Comparison of ENCODE assay signal across 8 cellular contexts in the genomic region with DNA sequence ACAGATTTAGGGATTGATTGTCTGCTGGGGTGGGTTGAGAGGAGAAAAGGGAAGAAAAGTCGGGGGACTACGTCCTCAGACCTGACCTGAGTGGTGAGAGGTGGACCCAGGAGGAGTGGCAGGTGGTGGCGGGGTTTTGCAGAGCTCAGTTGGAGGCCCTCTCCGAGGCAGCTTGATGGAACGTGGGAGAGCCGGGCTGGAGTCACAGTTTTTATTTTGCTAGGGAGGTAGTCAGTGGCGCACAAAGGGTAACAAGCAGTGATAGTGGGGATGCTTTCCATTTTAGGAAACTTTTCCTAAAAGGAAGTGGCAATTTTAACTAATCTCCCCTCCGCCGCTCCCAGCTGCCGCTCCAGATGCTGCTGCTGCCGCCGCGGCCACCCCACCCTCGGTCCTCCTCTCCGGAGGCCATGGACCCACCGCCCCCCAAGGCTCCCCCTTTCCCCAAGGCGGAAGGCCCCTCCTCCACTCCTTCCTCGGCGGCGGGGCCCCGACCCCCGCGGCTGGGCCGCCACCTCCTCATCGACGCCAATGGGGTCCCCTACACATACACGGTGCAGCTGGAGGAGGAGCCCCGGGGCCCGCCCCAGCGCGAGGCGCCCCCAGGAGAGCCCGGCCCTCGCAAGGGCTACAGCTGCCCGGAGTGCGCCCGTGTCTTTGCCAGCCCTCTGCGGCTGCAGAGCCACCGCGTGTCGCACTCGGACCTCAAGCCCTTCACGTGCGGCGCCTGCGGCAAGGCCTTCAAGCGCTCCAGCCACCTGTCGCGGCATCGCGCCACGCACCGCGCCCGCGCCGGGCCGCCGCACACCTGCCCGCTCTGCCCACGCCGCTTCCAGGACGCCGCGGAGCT. TPM values are rescaled to one million over a fixed set of nuclear protein-coding genes. Genes with fewer than 3 reads are reported as not detected.
A peak's percentile ranks its signal among the peaks of the same experiment; 100 is the strongest.
DNase-seq lines count a peak whose midpoint lies in the region; ATAC-seq and TF ChIP-seq lines count a peak whose summit lies in the region.

No MANE protein-coding gene starts in this region.

- DNase-seq in T-helper 1 cell: no peak
- no peak for DNase-seq in NT2/D1 (ENCODE audit: low read depth, low spot score)
- DNase-seq in breast epithelium (ENCODE audit: low spot score in 2 of 2): no peak
- DNase-seq in lower lobe of right lung: peak; percentile 65
- no peak for DNase-seq in thoracic aorta (ENCODE audit: low spot score)
- no peak for DNase-seq in NCI-H2196 treated with DMSO at 0.1 percent for 48 hours (lab: John Stamatoyannopoulos, UW; ENCODE audit: unreplicated experiment)
- no peak for DNase-seq in NCI-H1436 (lab: John Stamatoyannopoulos, UW)

- no peak for TF ChIP-seq POLR2A in breast epithelium (IDR thresholded peaks at IDR 0.05)

- H3K27ac ChIP-seq in breast epithelium: peak overlapping the region; percentile 94 to 98
- peak overlapping the region; percentile 81 for H3K27ac ChIP-seq in lower lobe of right lung
- peak overlapping the region; percentile 89 to 92 for H3K27ac ChIP-seq in thoracic aorta

- peak overlapping the region; percentile 96 for H3K4me3 Mint-ChIP-seq in T-helper 1 cell treated with Interleukin-12 subunit alpha and Interleukin-12 subunit beta and Interleukin-4 antibody, amounts not matched to agents 30 μg/mL and 1 μg/mL, for 36 hours

- peak overlapping the region; percentile 97 for H3K27ac Mint-ChIP-seq in T-helper 1 cell treated with Interleukin-12 subunit alpha and Interleukin-12 subunit beta and Interleukin-4 antibody, amounts not matched to agents 30 μg/mL and 1 μg/mL, for 36 hours

- peaks cover 31% of the 10 kb centered on the region for H3K36me3 ChIP-seq in NT2/D1 (ENCODE audit: insufficient read depth, insufficient read length, low read length)
- no peaks in the 10 kb centered on the region for H3K36me3 ChIP-seq in breast epithelium
- peaks cover 12% of the 10 kb centered on the region for H3K36me3 ChIP-seq in lower lobe of right lung
- H3K36me3 ChIP-seq in thoracic aorta: peaks cover 10% of the 10 kb centered on the region

- ATAC-seq in lower lobe of right lung (peak; percentile 3 to 5), thoracic aorta (ENCODE audit: insufficient number of reproducible peaks, low FRiP score, low read depth) (no peak)

- H3K4me3 ChIP-seq in NT2/D1 (ENCODE audit: insufficient read length, low read depth) (peak overlapping the region; percentile 72), breast epithelium (peak overlapping the region; percentile 90 to 99 (median 93)), lower lobe of right lung (peak overlapping the region; percentile 82), thoracic aorta (peak overlapping the region; percentile 96)

- peaks cover 13% of the 10 kb centered on the region for H3K36me3 Mint-ChIP-seq in T-helper 1 cell treated with Interleukin-12 subunit alpha and Interleukin-12 subunit beta and Interleukin-4 antibody, amounts not matched to agents 30 μg/mL and 1 μg/mL, for 36 hours (ENCODE audit: low read depth)

- H3K4me1 ChIP-seq in NT2/D1 (ENCODE audit: insufficient read depth, insufficient read length) (peaks cover 14% of the 10 kb centered on the region), breast epithelium (peaks cover 11 to 13% of the 10 kb centered on the region in 2 donors), lower lobe of right lung (peaks cover 64% of the 10 kb centered on the region), thoracic aorta (ENCODE audit: control insufficient read depth in 1 of 2, low read depth in 2 of 2) (peaks cover 52 to 61% of the 10 kb centered on the region in 2 donors)

- no peaks in the 10 kb centered on the region for H3K27me3 Mint-ChIP-seq in T-helper 1 cell treated with Interleukin-12 subunit alpha and Interleukin-12 subunit beta and Interleukin-4 antibody, amounts not matched to agents 30 μg/mL and 1 μg/mL, for 36 hours (ENCODE audit: low read depth)

- TF ChIP-seq CTCF in breast epithelium (IDR thresholded peaks at IDR 0.05): no peak
- no peak for TF ChIP-seq CTCF in lower lobe of right lung (IDR thresholded peaks at IDR 0.05)
- no peak for TF ChIP-seq CTCF in thoracic aorta (IDR thresholded peaks at IDR 0.05)

- H3K9ac ChIP-seq in NT2/D1 (ENCODE audit: insufficient read length, low read depth): peak overlapping the region; percentile 94

- intact Hi-C loops in breast epithelium (cut with DNase I; ENCODE audit: low total_unique reads) (no loop called here), lower lobe of right lung (cut with DNase I) (no loop called here)

- H3K9me3 Mint-ChIP-seq in T-helper 1 cell treated with Interleukin-12 subunit alpha and Interleukin-12 subunit beta and Interleukin-4 antibody, amounts not matched to agents 30 μg/mL and 1 μg/mL, for 36 hours: no peaks in the 10 kb centered on the region

- H3K4me1 Mint-ChIP-seq in T-helper 1 cell treated with Interleukin-12 subunit alpha and Interleukin-12 subunit beta and Interleukin-4 antibody, amounts not matched to agents 30 μg/mL and 1 μg/mL, for 36 hours (ENCODE audit: low read depth): peaks cover 38% of the 10 kb centered on the region

- H3K9me3 ChIP-seq in NT2/D1 (ENCODE audit: insufficient read depth, low read length) (no peaks in the 10 kb centered on the region), breast epithelium (no peaks in the 10 kb centered on the region), lower lobe of right lung (no peaks in the 10 kb centered on the region), thoracic aorta (no peaks in the 10 kb centered on the region)

- H3K27me3 ChIP-seq in NT2/D1 (ENCODE audit: insufficient read depth, insufficient read length) (no peaks in the 10 kb centered on the region), breast epithelium (no peaks in the 10 kb centered on the region), lower lobe of right lung (ENCODE audit: low read depth) (no peaks in the 10 kb centered on the region), thoracic aorta (replicated peaks; ENCODE audit: insufficient read depth) (no peaks in the 10 kb centered on the region)

RNA-seq across cellular contexts. Expression of gene ZNF581, which starts 1.1 kb away (rescaled TPM):
- total RNA-seq in breast epithelium (10 to 100 TPM; 10.7 to 16.8 (median 16.7) TPM), lower lobe of right lung (22.7 TPM), thoracic aorta (10 to 100 TPM in 1 of 2 donors, 1 to 10 TPM in 1; 6.7 to 23.8 TPM)

RNA-seq across cellular contexts. Expression of gene ZNF580, which starts 1.6 kb away (rescaled TPM):
- total RNA-seq in breast epithelium (10 to 100 TPM; 21.0 to 24.3 (median 22.4) TPM), lower lobe of right lung (35.2 TPM), thoracic aorta (10 to 100 TPM; 46.0 to 65.5 TPM)

RNA-seq across cellular contexts. Expression of gene CCDC106, which starts 5.6 kb away (rescaled TPM):
- total RNA-seq in breast epithelium (10 to 100 TPM in 2 of 3 donors, 1 to 10 TPM in 1; 7.9 to 10.5 (median 10.2) TPM), lower lobe of right lung (11.6 TPM), thoracic aorta (10 to 100 TPM; 10.5 to 14.8 TPM)

RNA-seq across cellular contexts. Expression of gene U2AF2, which starts 12.5 kb away (rescaled TPM):
- total RNA-seq in breast epithelium (10 to 100 TPM; 82.5 to 93.4 (median 85.3) TPM), lower lobe of right lung (143 TPM), thoracic aorta (100 to 1,000 TPM in 1 of 2 donors, 10 to 100 TPM in 1; 77.3 to 106 TPM)

RNA-seq across cellular contexts. Expression of gene ZNF784, which starts 18.0 kb away (rescaled TPM):
- total RNA-seq in breast epithelium: 1 to 10 TPM; 2.6 to 6.7 (median 4.9) TPM
- total RNA-seq in lower lobe of right lung: 7.1 TPM
- 10 to 100 TPM in 1 of 2 donors, 1 to 10 TPM in 1; 8.5 to 13.0 TPM for total RNA-seq in thoracic aorta
